ENCODE assay signal across 1 cellular context in genomic region chr3:172384836-172385235, GRCh38.
TF ChIP-seq lines count a peak whose summit lies in the region.

No MANE protein-coding gene starts in this region.

TF ChIP-seq in GM23338, 12 proteins besides CTCF, POLR2A, EP300 and RAD21 (continued from another document):
- TF ChIP-seq, protein P1, sequence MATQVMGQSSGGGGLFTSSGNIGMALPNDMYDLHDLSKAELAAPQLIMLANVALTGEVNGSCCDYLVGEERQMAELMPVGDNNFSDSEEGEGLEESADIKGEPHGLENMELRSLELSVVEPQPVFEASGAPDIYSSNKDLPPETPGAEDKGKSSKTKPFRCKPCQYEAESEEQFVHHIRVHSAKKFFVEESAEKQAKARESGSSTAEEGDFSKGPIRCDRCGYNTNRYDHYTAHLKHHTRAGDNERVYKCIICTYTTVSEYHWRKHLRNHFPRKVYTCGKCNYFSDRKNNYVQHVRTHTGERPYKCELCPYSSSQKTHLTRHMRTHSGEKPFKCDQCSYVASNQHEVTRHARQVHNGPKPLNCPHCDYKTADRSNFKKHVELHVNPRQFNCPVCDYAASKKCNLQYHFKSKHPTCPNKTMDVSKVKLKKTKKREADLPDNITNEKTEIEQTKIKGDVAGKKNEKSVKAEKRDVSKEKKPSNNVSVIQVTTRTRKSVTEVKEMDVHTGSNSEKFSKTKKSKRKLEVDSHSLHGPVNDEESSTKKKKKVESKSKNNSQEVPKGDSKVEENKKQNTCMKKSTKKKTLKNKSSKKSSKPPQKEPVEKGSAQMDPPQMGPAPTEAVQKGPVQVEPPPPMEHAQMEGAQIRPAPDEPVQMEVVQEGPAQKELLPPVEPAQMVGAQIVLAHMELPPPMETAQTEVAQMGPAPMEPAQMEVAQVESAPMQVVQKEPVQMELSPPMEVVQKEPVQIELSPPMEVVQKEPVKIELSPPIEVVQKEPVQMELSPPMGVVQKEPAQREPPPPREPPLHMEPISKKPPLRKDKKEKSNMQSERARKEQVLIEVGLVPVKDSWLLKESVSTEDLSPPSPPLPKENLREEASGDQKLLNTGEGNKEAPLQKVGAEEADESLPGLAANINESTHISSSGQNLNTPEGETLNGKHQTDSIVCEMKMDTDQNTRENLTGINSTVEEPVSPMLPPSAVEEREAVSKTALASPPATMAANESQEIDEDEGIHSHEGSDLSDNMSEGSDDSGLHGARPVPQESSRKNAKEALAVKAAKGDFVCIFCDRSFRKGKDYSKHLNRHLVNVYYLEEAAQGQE (IDR thresholded peaks at IDR 0.05; ENCODE audit: unreplicated experiment), result no peak
- TF ChIP-seq EZH2 (IDR thresholded peaks at IDR 0.05; ENCODE audit: low read depth, unreplicated experiment), result no peak
- no peak for TF ChIP-seq ETS1 (IDR thresholded peaks at IDR 0.05)
- TF ChIP-seq EZH2phosphoT487 (IDR thresholded peaks at IDR 0.05; ENCODE audit: unreplicated experiment), result no peak
- TF ChIP-seq CREB1 (CRISPR knock-in tag; IDR thresholded peaks at IDR 0.05; ENCODE audit: low read depth), result no peak
- TF ChIP-seq STAT1 (IDR thresholded peaks at IDR 0.05; ENCODE audit: unreplicated experiment), result no peak
- TF ChIP-seq NANOG (IDR thresholded peaks at IDR 0.05; ENCODE audit: borderline replicate concordance), result no peak
- no peak for TF ChIP-seq JUNB (IDR thresholded peaks at IDR 0.05; ENCODE audit: unreplicated experiment)
